19 cellular contexts compared by ENCODE assay signal in genomic region chr11:4960877-4961276, GRCh38. TPM values are rescaled to one million over a fixed set of nuclear protein-coding genes. Genes with fewer than 3 reads are reported as not detected.
"Had no signal": no experiment of that assay in that cellular context is flagged by ENCODE, and none has a peak within 500 bp of the region (broad histone marks: within the 10 kb centered on the region; RNA-seq: fewer than 3 reads in every experiment).

No MANE protein-coding gene starts in this region.

- H3K4me3 Mint-ChIP-seq: activated naive CD4-positive, alpha-beta T cell treated with anti-CD3 and anti-CD28 coated beads, Interleukin-2, amount 50 U/mL, for 24 hours; activated T-cell treated with anti-CD3 and anti-CD28 coated beads, Interleukin-2, amount 50 U/mL, for 24 hours; naive B cell; neural progenitor cell had no signal

- H2AFZ ChIP-seq: neural progenitor cell had no signal

- H3K9me3 ChIP-seq: psoas muscle, sigmoid colon, thoracic aorta had no signal

- H3K27me3 Mint-ChIP-seq: activated naive CD4-positive, alpha-beta T cell treated with anti-CD3 and anti-CD28 coated beads, Interleukin-2, amount 50 U/mL, for 24 hours; activated T-cell treated with anti-CD3 and anti-CD28 coated beads, Interleukin-2, amount 50 U/mL, for 24 hours had no signal

- DNase-seq: activated CD4-positive, alpha-beta T cell treated with anti-CD3 and anti-CD28 coated beads, Interleukin-2, amount 50 U/mL, for 4 hours; activated CD4-positive, CD25-positive, alpha-beta regulatory T cell treated with anti-CD3 and anti-CD28 coated beads, Interleukin-2, amount 50 U/mL, for 72 hours; activated effector memory CD4-positive, alpha-beta T cell treated with Interleukin-2 at 50 U/mL for 16 hours; activated T-cell treated with anti-CD3 and anti-CD28 coated beads, Interleukin-2, amount 50 U/mL, for 24 hours; dorsolateral prefrontal cortex; naive B cell; psoas muscle; sigmoid colon; stimulated activated CD4-positive, alpha-beta T cell treated with anti-CD3 and anti-CD28 coated beads, Interleukin-1b, Interleukin-23, amount 100 ng/mL, for 48 hours had no signal

- H3K27ac Mint-ChIP-seq: activated naive CD4-positive, alpha-beta T cell treated with anti-CD3 and anti-CD28 coated beads, Interleukin-2, amount 50 U/mL, for 24 hours; activated T-cell treated with anti-CD3 and anti-CD28 coated beads, Interleukin-2, amount 50 U/mL, for 24 hours; naive B cell; neural progenitor cell had no signal

- H3K9me3 Mint-ChIP-seq: activated naive CD4-positive, alpha-beta T cell treated with anti-CD3 and anti-CD28 coated beads, Interleukin-2, amount 50 U/mL, for 24 hours; neural progenitor cell had no signal

- H3K4me1 ChIP-seq: neural progenitor cell, psoas muscle, sigmoid colon had no signal

- FAIRE-seq: islet of Langerhans had no signal

- H3K9ac ChIP-seq: neural progenitor cell had no signal

- H3K27me3 ChIP-seq: neural progenitor cell, sigmoid colon had no signal

- H3K36me3 ChIP-seq: neural progenitor cell, sigmoid colon, thoracic aorta had no signal

- H3K36me3 Mint-ChIP-seq: activated naive CD4-positive, alpha-beta T cell treated with anti-CD3 and anti-CD28 coated beads, Interleukin-2, amount 50 U/mL, for 24 hours; neural progenitor cell had no signal

- H3K4me2 ChIP-seq: neural progenitor cell had no signal

- ATAC-seq: esophagus mucosa, left lobe of liver, psoas muscle had no signal

- H3K4me3 ChIP-seq: dorsolateral prefrontal cortex, neural progenitor cell, psoas muscle, sigmoid colon, thoracic aorta had no signal

- H3K27ac ChIP-seq: dorsolateral prefrontal cortex, neural progenitor cell, psoas muscle, sigmoid colon, thoracic aorta had no signal

- H3K4me1 Mint-ChIP-seq: activated naive CD4-positive, alpha-beta T cell treated with anti-CD3 and anti-CD28 coated beads, Interleukin-2, amount 50 U/mL, for 24 hours; naive B cell; neural progenitor cell had no signal

RNA-seq across cellular contexts. Expression of gene OR51A2, which starts 5.4 kb away (rescaled TPM):
- total RNA-seq: cardiac septum, dorsolateral prefrontal cortex, esophagus mucosa, left lobe of liver, mononuclear cell, osteocyte, psoas muscle, sigmoid colon, thoracic aorta, urinary bladder had no signal
- polyA plus RNA-seq: psoas muscle, sigmoid colon, urinary bladder had no signal

RNA-seq across cellular contexts. Expression of gene OR51A4, which starts 13.5 kb away (rescaled TPM):
- total RNA-seq: cardiac septum, dorsolateral prefrontal cortex, esophagus mucosa, left lobe of liver, mononuclear cell, osteocyte, psoas muscle, sigmoid colon, thoracic aorta, urinary bladder had no signal
- polyA plus RNA-seq: psoas muscle, sigmoid colon, urinary bladder had no signal

RNA-seq across cellular contexts. Expression of gene OR51L1, which starts 33.8 kb away (rescaled TPM):
- total RNA-seq: cardiac septum, esophagus mucosa, left lobe of liver, mononuclear cell, osteocyte, psoas muscle, sigmoid colon, thoracic aorta, urinary bladder had no signal
- polyA plus RNA-seq: psoas muscle, sigmoid colon, urinary bladder had no signal

RNA-seq across cellular contexts. Expression of gene OR51G1, which starts 36.7 kb away (rescaled TPM):
- total RNA-seq: cardiac septum, dorsolateral prefrontal cortex, esophagus mucosa, left lobe of liver, mononuclear cell, osteocyte, psoas muscle, sigmoid colon, thoracic aorta, urinary bladder had no signal
- polyA plus RNA-seq: psoas muscle, sigmoid colon, urinary bladder had no signal

RNA-seq across cellular contexts. Expression of gene OR51G2, which starts 41.7 kb away (rescaled TPM):
- total RNA-seq: cardiac septum, dorsolateral prefrontal cortex, esophagus mucosa, left lobe of liver, mononuclear cell, osteocyte, psoas muscle, sigmoid colon, thoracic aorta, urinary bladder had no signal
- polyA plus RNA-seq: psoas muscle, sigmoid colon, urinary bladder had no signal
